ENCODE assay signal across 7 cellular contexts in genomic region chr11:75508051-75508561, GRCh38. TPM values are rescaled to one million over a fixed set of nuclear protein-coding genes. Genes with fewer than 3 reads are reported as not detected.
DNase-seq lines count a peak whose midpoint lies in the region; ATAC-seq and TF ChIP-seq lines count a peak whose summit lies in the region.

No MANE protein-coding gene starts in this region.

- ATAC-seq in GM19468 (IDR thresholded peaks at IDR 0.05; ENCODE audit: extremely low read depth, unreplicated experiment), result peak; percentile 38
- ATAC-seq in GM21576 (IDR thresholded peaks at IDR 0.05; ENCODE audit: unreplicated experiment), result no peak

- no peak overlapping the region for H3K4me3 ChIP-seq in NB4 (ENCODE audit: low read depth, low read length)
- no peak overlapping the region for H3K4me3 ChIP-seq in brain microvascular endothelial cell (ENCODE audit: low read depth, low read length)

- H3K27ac ChIP-seq in brain microvascular endothelial cell, result no peak overlapping the region

- no peaks in the 10 kb centered on the region for H3K27me3 ChIP-seq in brain microvascular endothelial cell (replicated peaks)

- no peak for TF ChIP-seq CTCF in NB4 (IDR thresholded peaks at IDR 0.05; ENCODE audit: low read depth, low read length)
- TF ChIP-seq CTCF in brain microvascular endothelial cell (IDR thresholded peaks at IDR 0.05; ENCODE audit: low read depth, low read length, missing control alignments), result no peak

- DNase-seq in NB4 (ENCODE audit: low read depth), result peak; percentile 59
- peak; percentile 28 to 41 for DNase-seq in activated T-cell treated with anti-CD3 and anti-CD28 coated beads, Interleukin-2, amount 50 U/mL, for 48 hours
- DNase-seq in stimulated activated CD4-positive, alpha-beta T cell treated with anti-CD3 and anti-CD28 coated beads, TNF-alpha, amount 100 ng/mL, for 1 hour (ENCODE audit: low read depth in 3 of 3, low spot score in 1 of 3), result peak in 2 of 3 donors; percentile 13 to 16
- DNase-seq in brain microvascular endothelial cell, result no peak
- DNase-seq in cerebellum (ENCODE audit: low spot score), result no peak

- in situ Hi-C loops in brain microvascular endothelial cell (cut with HindIII; ENCODE audit: low pct_ligation_motif_present, low sequenced_read_pairs), result no loop called here

- no peaks in the 10 kb centered on the region for H3K36me3 ChIP-seq in brain microvascular endothelial cell (replicated peaks)

- TF ChIP-seq POLR2A in NB4 (IDR thresholded peaks at IDR 0.05; ENCODE audit: extremely low read depth, insufficient read length), result no peak

RNA-seq across cellular contexts. Expression of gene GDPD5, which starts 17.6 kb away (rescaled TPM):
- 30.2 TPM for total RNA-seq in cerebellum

RNA-seq across cellular contexts. Expression of gene SERPINH1, which starts 53.9 kb away (rescaled TPM):
- 57.0 TPM for total RNA-seq in cerebellum

Comparison
In these comparisons a context has a peak if more than half of its experiments do, and no peak if none do; other contexts are left out.
1. DNase-seq: peak in NB4 (single experiment), activated T-cell treated with anti-CD3 and anti-CD28 coated beads, Interleukin-2, amount 50 U/mL, for 48 hours (2 of 2) and stimulated activated CD4-positive, alpha-beta T cell treated with anti-CD3 and anti-CD28 coated beads, TNF-alpha, amount 100 ng/mL, for 1 hour (2 of 3); none in brain microvascular endothelial cell (single experiment) and cerebellum (single experiment).